ENCODE assay signal across 8 cellular contexts in genomic region chr10:101001225-101002035, GRCh38.
A peak's percentile ranks its signal among the peaks of the same experiment; 100 is the strongest.
DNase-seq lines count a peak whose midpoint lies in the region; TF ChIP-seq lines count a peak whose summit lies in the region.

No MANE protein-coding gene starts in this region.

- no peaks in the 10 kb centered on the region for H3K9me3 Mint-ChIP-seq in nephron progenitor cell

- H3K4me3 Mint-ChIP-seq in nephron progenitor cell: peak overlapping the region; percentile 92

- TF ChIP-seq CTCF in VCaP (conservative IDR thresholded peaks at IDR 0.05): no peak
- no peak for TF ChIP-seq CTCF in fibroblast of pulmonary artery (IDR thresholded peaks at IDR 0.05; ENCODE audit: low read length, missing control alignments)
- TF ChIP-seq CTCF in nephron progenitor cell (IDR thresholded peaks at IDR 0.05): no peak

- peak overlapping the region; percentile 89 for H3K4me3 ChIP-seq in fibroblast of pulmonary artery (replicated peaks; ENCODE audit: low read depth, low read length)

- peak overlapping the region; percentile 94; the same call in 1 of the 2 replicates for H3K27ac ChIP-seq in VCaP

- H3K36me3 Mint-ChIP-seq in nephron progenitor cell (ENCODE audit: low read depth): peaks cover 20% of the 10 kb centered on the region

- H3K27ac Mint-ChIP-seq in nephron progenitor cell: peak overlapping the region; percentile 87

- DNase-seq in ELF-1 (ENCODE audit: low read depth, low spot score) (peak; percentile 48), fibroblast of pulmonary artery (ENCODE audit: low read depth) (peak; percentile 92), nephron progenitor cell (peak; percentile 42), MV-4-11 (lab: John Stamatoyannopoulos, UW) (no peak), NCI-H748 (lab: John Stamatoyannopoulos, UW; ENCODE audit: unreplicated experiment) (no peak)
- no peak for DNase-seq in activated CD4-positive, CD25-positive, alpha-beta regulatory T cell (lab: John Stamatoyannopoulos, UW)
- DNase-seq in activated effector memory CD4-positive, alpha-beta T cell treated with Interleukin-2 at 50 U/mL for 16 hours: no peak

- H3K27me3 Mint-ChIP-seq in nephron progenitor cell (ENCODE audit: low read depth, poor library complexity): no peaks in the 10 kb centered on the region

- H3K4me1 Mint-ChIP-seq in nephron progenitor cell: peaks cover 27% of the 10 kb centered on the region

Comparison
In these comparisons a context has a peak if more than half of its experiments do, and no peak if none do; other contexts are left out.
1. DNase-seq: peak in ELF-1 (single experiment), fibroblast of pulmonary artery (single experiment) and nephron progenitor cell (single experiment); none in MV-4-11 (single experiment), activated CD4-positive, CD25-positive, alpha-beta regulatory T cell (0 of 4), NCI-H748 (single experiment) and activated effector memory CD4-positive, alpha-beta T cell treated with Interleukin-2 at 50 U/mL for 16 hours (single experiment).